In the genomic region with DNA sequence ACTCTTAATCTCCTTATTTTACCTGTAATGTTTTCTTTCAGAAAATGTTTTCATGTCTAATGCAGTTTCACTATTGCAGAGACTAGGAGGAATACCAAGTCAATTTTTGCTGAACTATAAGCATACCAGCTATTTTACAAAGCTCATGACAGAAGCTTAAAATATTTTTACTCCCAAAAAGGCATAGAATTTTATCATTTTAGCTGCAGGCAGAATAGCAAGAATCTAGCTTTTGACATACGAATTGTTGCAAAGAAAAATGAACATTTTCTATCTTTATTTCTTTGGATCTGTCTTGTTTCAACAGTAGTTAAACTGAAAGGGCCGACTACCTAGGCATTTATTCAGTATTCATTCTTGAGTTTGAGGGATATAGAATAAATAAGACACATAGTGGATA, we compare ENCODE assay signal across 32 cellular contexts.
"Had no signal": no experiment of that assay in that cellular context is flagged by ENCODE, and none has a peak within 500 bp of the region (broad histone marks: within the 10 kb centered on the region; RNA-seq: fewer than 3 reads in every experiment).

No MANE protein-coding gene starts in this region.

- H3K36me3 ChIP-seq: adrenal gland, ascending aorta, brain microvascular endothelial cell, breast epithelium, cardiac muscle cell had no signal

- H3K4me3 ChIP-seq: adrenal gland, ascending aorta, body of pancreas, breast epithelium, cardiac muscle cell had no signal

- H3K27me3 ChIP-seq: adrenal gland, ascending aorta, body of pancreas, brain microvascular endothelial cell, breast epithelium, cardiac muscle cell had no signal

- H3K27ac ChIP-seq: adrenal gland, ascending aorta, body of pancreas, brain microvascular endothelial cell, breast epithelium, cardiac muscle cell had no signal

- DNase-seq: activated effector memory CD4-positive, alpha-beta T cell treated with anti-CD3 and anti-CD28 coated beads, Interleukin-2, amount 50 U/mL, for 16 hours; activated effector memory CD4-positive, alpha-beta T cell treated with Interleukin-2 at 50 U/mL for 16 hours; activated gamma-delta T cell; activated gamma-delta T cell treated with Interleukin-2 at 50 U/mL for 16 hours; activated naive CD4-positive, alpha-beta T cell; activated naive CD4-positive, alpha-beta T cell treated with anti-CD3 and anti-CD28 coated beads for 36 hours; activated naive CD4-positive, alpha-beta T cell treated with anti-CD3 and anti-CD28 coated beads, Interleukin-2, amount 10 ng/mL, durations not matched to agents 7 days and 5 days; activated naive CD4-positive, alpha-beta T cell treated with anti-CD3 and anti-CD28 coated beads, Interleukin-2, amount 50 U/mL, for 16 hours; activated naive CD4-positive, alpha-beta T cell treated with Interleukin-2 at 50 U/mL for 16 hours; activated naive CD8-positive, alpha-beta T cell treated with anti-CD3 and anti-CD28 coated beads for 36 hours; activated naive CD8-positive, alpha-beta T cell treated with anti-CD3 and anti-CD28 coated beads, Interleukin-2, amount 10 ng/mL, durations not matched to agents 7 days and 5 days; activated naive CD8-positive, alpha-beta T cell treated with anti-CD3 and anti-CD28 coated beads, Interleukin-2, amount 50 U/mL, for 24 hours; activated T-cell treated with anti-CD3 and anti-CD28 coated beads, Interleukin-2, amount 50 U/mL, for 1 hour; activated T-cell treated with anti-CD3 and anti-CD28 coated beads, Interleukin-2, amount 50 U/mL, for 24 hours; activated T-cell treated with anti-CD3 and anti-CD28 coated beads, Interleukin-2, amount 50 U/mL, for 4 hours; activated T-cell treated with anti-CD3 and anti-CD28 coated beads, Interleukin-2, amount 50 U/mL, for 48 hours; activated T-cell treated with anti-CD3 and anti-CD28 coated beads, Interleukin-2, amount 50 U/mL, for 72 hours; adrenal gland; amniotic stem cell; amygdala; anterior cingulate cortex; aorta; body of pancreas; brain microvascular endothelial cell; caudate nucleus; central memory CD4-positive, alpha-beta T cell; cerebellar nuclear complex had no signal

- H3K9me3 ChIP-seq: adrenal gland, ascending aorta, body of pancreas, breast epithelium had no signal

- H3K4me1 ChIP-seq: adrenal gland, ascending aorta, body of pancreas, breast epithelium had no signal

- ATAC-seq: activated naive CD4-positive, alpha-beta T cell treated with anti-CD3 and anti-CD28 coated beads, Interleukin-2, amount 50 U/mL, for 72 hours; activated naive CD8-positive, alpha-beta T cell treated with anti-CD3 and anti-CD28 coated beads, Interleukin-2, amount 50 U/mL, for 24 hours; activated T-cell treated with anti-CD3 and anti-CD28 coated beads, Interleukin-2, amount 50 U/mL, for 4 hours; activated T-cell treated with anti-CD3 and anti-CD28 coated beads, Interleukin-2, amount 50 U/mL, for 72 hours; activated T-helper 17 cell treated with anti-CD3 and anti-CD28 coated beads, Interleukin-2, amount 50 U/mL, for 72 hours; body of pancreas had no signal
